ENCODE assay signal across 27 cellular contexts in genomic region chr11:130638624-130639023, GRCh38.
"Had no signal": no experiment of that assay in that cellular context is flagged by ENCODE, and none has a peak within 500 bp of the region (broad histone marks: within the 10 kb centered on the region; RNA-seq: fewer than 3 reads in every experiment).

No MANE protein-coding gene starts in this region.

- H3K4me3 Mint-ChIP-seq: dendritic cell treated with granulocyte-macrophage colony-stimulating factor and Interleukin-4, amounts not matched to agents 40 ng/mL and 50 ng/mL, for 4 days; endodermal cell; immature natural killer cell; naive thymus-derived CD8-positive, alpha-beta T cell; stimulated activated naive B cell treated with anti-CD40 and anti-IgM and Interleukin-4, amounts not matched to agents 10 μg/mL and 1 μg/mL and 100 μg/mL, for 72 hours; stimulated activated naive CD8-positive, alpha-beta T cell treated with anti-CD3 and anti-CD28 coated beads, Interleukin-15, Interleukin-2, amounts not matched to agents 100 ng/mL and 50 ng/mL, for 24 hours had no signal

- H3K27ac Mint-ChIP-seq: dendritic cell treated with granulocyte-macrophage colony-stimulating factor and Interleukin-4, amounts not matched to agents 40 ng/mL and 50 ng/mL, for 4 days; endodermal cell; immature natural killer cell; naive thymus-derived CD8-positive, alpha-beta T cell; stimulated activated naive B cell treated with anti-CD40 and anti-IgM and Interleukin-4, amounts not matched to agents 10 μg/mL and 1 μg/mL and 100 μg/mL, for 72 hours; stimulated activated naive CD8-positive, alpha-beta T cell treated with anti-CD3 and anti-CD28 coated beads, Interleukin-15, Interleukin-2, amounts not matched to agents 100 ng/mL and 50 ng/mL, for 24 hours had no signal

- H3K36me3 ChIP-seq: colonic mucosa, gastroesophageal sphincter, heart left ventricle, lower lobe of right lung, suprapubic skin, transverse colon, upper lobe of right lung, uterus had no signal

- ATAC-seq: esophagus mucosa; foreskin keratinocyte; gastroesophageal sphincter; left colon; naive thymus-derived CD8-positive, alpha-beta T cell; right cardiac atrium; stimulated activated naive B cell treated with anti-CD40 and anti-IgM and Interleukin-4, amounts not matched to agents 10 μg/mL and 1 μg/mL and 100 μg/mL, for 72 hours; upper lobe of right lung had no signal

- H3K4me1 ChIP-seq: colonic mucosa, suprapubic skin had no signal

- H3K36me3 Mint-ChIP-seq: immature natural killer cell; naive thymus-derived CD8-positive, alpha-beta T cell; stimulated activated naive B cell treated with anti-CD40 and anti-IgM and Interleukin-4, amounts not matched to agents 10 μg/mL and 1 μg/mL and 100 μg/mL, for 72 hours had no signal

- H3K9me3 ChIP-seq: colonic mucosa, gastroesophageal sphincter, heart left ventricle, lower lobe of right lung, psoas muscle, suprapubic skin, transverse colon, upper lobe of right lung, uterus had no signal

- DNase-seq: colonic mucosa; effector CD8-positive, alpha-beta T cell; endodermal cell; foreskin keratinocyte; heart left ventricle; hypothalamus; immature natural killer cell; kidney glomerular epithelial cell; left colon; left ventricle myocardium superior; lower lobe of right lung; naive thymus-derived CD8-positive, alpha-beta T cell; psoas muscle; right cardiac atrium; small intestine; stimulated activated CD4-positive, alpha-beta T cell treated with anti-CD3 and anti-CD28 coated beads, Interleukin-15, amount 100 ng/mL, for 24 hours; stimulated activated CD4-positive, alpha-beta T cell treated with anti-CD3 and anti-CD28 coated beads, Interleukin-2, amount 100 ng/mL, for 48 hours; stimulated activated naive B cell treated with anti-CD40 and anti-IgM and Interleukin-4, amounts not matched to agents 10 μg/mL and 1 μg/mL and 100 μg/mL, for 72 hours; transverse colon; upper lobe of right lung; uterus had no signal

- H3K9me3 Mint-ChIP-seq: dendritic cell treated with granulocyte-macrophage colony-stimulating factor and Interleukin-4, amounts not matched to agents 40 ng/mL and 50 ng/mL, for 4 days; endodermal cell; immature natural killer cell; stimulated activated naive B cell treated with anti-CD40 and anti-IgM and Interleukin-4, amounts not matched to agents 10 μg/mL and 1 μg/mL and 100 μg/mL, for 72 hours; stimulated activated naive CD8-positive, alpha-beta T cell treated with anti-CD3 and anti-CD28 coated beads, Interleukin-15, Interleukin-2, amounts not matched to agents 100 ng/mL and 50 ng/mL, for 24 hours had no signal

- H3K4me1 Mint-ChIP-seq: immature natural killer cell; naive thymus-derived CD8-positive, alpha-beta T cell; stimulated activated naive B cell treated with anti-CD40 and anti-IgM and Interleukin-4, amounts not matched to agents 10 μg/mL and 1 μg/mL and 100 μg/mL, for 72 hours had no signal

- H3K27me3 ChIP-seq: colonic mucosa, foreskin keratinocyte, gastroesophageal sphincter, heart left ventricle, suprapubic skin, transverse colon, upper lobe of right lung, uterus had no signal

- H3K27ac ChIP-seq: colonic mucosa, epithelial cell of prostate, foreskin keratinocyte, gastroesophageal sphincter, heart left ventricle, lower lobe of right lung, psoas muscle, suprapubic skin, transverse colon, upper lobe of right lung, uterus had no signal

- H3K4me3 ChIP-seq: colonic mucosa, gastroesophageal sphincter, heart left ventricle, lower lobe of right lung, psoas muscle, suprapubic skin, transverse colon, upper lobe of right lung, uterus had no signal

- H3K27me3 Mint-ChIP-seq: dendritic cell treated with granulocyte-macrophage colony-stimulating factor and Interleukin-4, amounts not matched to agents 40 ng/mL and 50 ng/mL, for 4 days; stimulated activated naive B cell treated with anti-CD40 and anti-IgM and Interleukin-4, amounts not matched to agents 10 μg/mL and 1 μg/mL and 100 μg/mL, for 72 hours; stimulated activated naive CD8-positive, alpha-beta T cell treated with anti-CD3 and anti-CD28 coated beads, Interleukin-15, Interleukin-2, amounts not matched to agents 100 ng/mL and 50 ng/mL, for 24 hours had no signal
